ENCODE assay signal across 8 cellular contexts in the genomic region with DNA sequence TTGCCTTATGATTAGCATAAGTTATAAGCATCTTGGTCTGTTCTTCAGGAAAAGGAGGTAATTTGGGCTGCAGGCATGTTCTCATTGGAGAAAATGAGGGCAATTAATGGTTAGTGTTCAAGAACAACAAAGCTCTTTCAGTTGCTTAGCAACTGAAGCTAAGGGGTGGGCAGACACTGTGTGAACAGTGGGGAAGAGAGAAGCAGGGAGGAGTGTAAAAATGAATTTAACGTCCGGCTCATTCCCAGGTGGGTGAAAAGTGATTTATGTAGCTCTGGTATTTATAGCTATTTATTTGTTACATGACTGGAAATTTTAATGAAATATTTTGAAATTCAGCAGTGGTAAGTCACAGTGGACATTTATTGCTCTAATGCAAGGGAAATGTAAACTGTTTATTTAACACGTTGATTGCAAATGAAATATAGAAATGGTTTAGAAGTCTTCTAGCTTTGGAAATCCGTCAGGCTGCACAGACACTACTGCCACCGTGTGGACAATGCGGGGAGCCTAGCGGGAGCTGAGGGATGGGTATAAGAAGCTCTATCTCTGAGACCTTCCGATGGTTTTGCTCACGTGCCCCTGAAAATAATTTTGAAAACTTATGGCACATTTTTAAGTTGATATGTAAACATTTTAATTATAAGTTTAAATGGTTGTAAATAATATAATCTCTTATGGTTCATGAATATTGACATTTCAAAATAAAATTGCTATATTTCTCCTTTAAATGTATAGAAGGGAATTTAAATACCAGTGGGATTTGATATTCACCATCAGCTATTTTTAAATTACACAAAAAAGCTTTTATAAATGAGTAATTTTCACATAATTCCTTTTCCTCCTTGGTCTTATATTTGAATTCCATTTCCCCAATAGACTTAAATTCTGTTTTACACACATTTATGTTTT. TPM values are rescaled to one million over a fixed set of nuclear protein-coding genes. Genes with fewer than 3 reads are reported as not detected.
A peak's percentile ranks its signal among the peaks of the same experiment; 100 is the strongest.
DNase-seq lines count a peak whose midpoint lies in the region; ATAC-seq and TF ChIP-seq lines count a peak whose summit lies in the region.

No MANE protein-coding gene starts in this region.

- peak; percentile 91 for ATAC-seq in GM21515 (IDR thresholded peaks at IDR 0.05; ENCODE audit: unreplicated experiment)
- peak; percentile 64 for ATAC-seq in activated CD8-positive, alpha-beta memory T cell treated with anti-CD3 and anti-CD28 coated beads, Interleukin-2, amount 10 ng/mL, durations not matched to agents 7 days and 5 days

- DNase-seq in DMS153 (lab: John Stamatoyannopoulos, UW) = peak; percentile 64
- peak; percentile 69 for DNase-seq in HT1080 (ENCODE audit: low read depth)
- DNase-seq in NOMO-1 (lab: John Stamatoyannopoulos, UW; ENCODE audit: unreplicated experiment in 2 of 2) = peak; percentile 21 to 51
- DNase-seq in activated CD8-positive, alpha-beta memory T cell treated with anti-CD3 and anti-CD28 coated beads, Interleukin-2, amount 10 ng/mL, durations not matched to agents 7 days and 5 days = peak; percentile 83
- DNase-seq in endothelial cell (ENCODE audit: low spot score) = peak; percentile 79
- peak; percentile 82 for DNase-seq in myocyte (ENCODE audit: low read depth)
- DNase-seq in stimulated activated CD8-positive, alpha-beta memory T cell treated with anti-CD3 and anti-CD28 coated beads, Interleukin-7, amount 100 ng/mL, for 1 hour (ENCODE audit: low read depth in 2 of 2) = peak; percentile 31 to 39

- CTCF ChIA-PET in activated CD8-positive, alpha-beta memory T cell treated with anti-CD3 and anti-CD28 coated beads, Interleukin-2, amount 10 ng/mL, durations not matched to agents 7 days and 5 days (lab: Charles Lee) = interaction anchor here (0.7 to 2.1 kb wide), 35 partner anchors 10 to 1114 kb away, joined by 3 to 36 read pairs (median 4); no protein-coding TSS in a partner anchor

- H3K27me3 Mint-ChIP-seq in activated CD8-positive, alpha-beta memory T cell treated with anti-CD3 and anti-CD28 coated beads, Interleukin-2, amount 10 ng/mL, durations not matched to agents 7 days and 5 days = peaks cover 29% of the 10 kb centered on the region
- no peaks in the 10 kb centered on the region for H3K27me3 Mint-ChIP-seq in endothelial cell (ENCODE audit: unreplicated experiment)

- H3K9me3 Mint-ChIP-seq in activated CD8-positive, alpha-beta memory T cell treated with anti-CD3 and anti-CD28 coated beads, Interleukin-2, amount 10 ng/mL, durations not matched to agents 7 days and 5 days (ENCODE audit: low read depth) = no peaks in the 10 kb centered on the region
- no peaks in the 10 kb centered on the region for H3K9me3 Mint-ChIP-seq in endothelial cell (ENCODE audit: unreplicated experiment)

- H3K36me3 Mint-ChIP-seq in activated CD8-positive, alpha-beta memory T cell treated with anti-CD3 and anti-CD28 coated beads, Interleukin-2, amount 10 ng/mL, durations not matched to agents 7 days and 5 days = no peaks in the 10 kb centered on the region
- no peaks in the 10 kb centered on the region for H3K36me3 Mint-ChIP-seq in endothelial cell (ENCODE audit: low read depth, unreplicated experiment)

- TF ChIP-seq CTCF in endothelial cell (IDR thresholded peaks at IDR 0.05; ENCODE audit: unreplicated experiment) = peak; percentile 78

- H3K4me1 Mint-ChIP-seq in activated CD8-positive, alpha-beta memory T cell treated with anti-CD3 and anti-CD28 coated beads, Interleukin-2, amount 10 ng/mL, durations not matched to agents 7 days and 5 days = peaks cover 2% of the 10 kb centered on the region
- peaks cover 2% of the 10 kb centered on the region for H3K4me1 Mint-ChIP-seq in endothelial cell (ENCODE audit: unreplicated experiment)

- H3K27ac Mint-ChIP-seq in activated CD8-positive, alpha-beta memory T cell treated with anti-CD3 and anti-CD28 coated beads, Interleukin-2, amount 10 ng/mL, durations not matched to agents 7 days and 5 days = no peak overlapping the region
- no peak overlapping the region for H3K27ac Mint-ChIP-seq in endothelial cell (ENCODE audit: unreplicated experiment)

- no peak overlapping the region for H3K4me3 Mint-ChIP-seq in activated CD8-positive, alpha-beta memory T cell treated with anti-CD3 and anti-CD28 coated beads, Interleukin-2, amount 10 ng/mL, durations not matched to agents 7 days and 5 days
- H3K4me3 Mint-ChIP-seq in endothelial cell (ENCODE audit: unreplicated experiment) = no peak overlapping the region

RNA-seq across cellular contexts. Expression of a gene that starts 54.5 kb away (rescaled TPM):
- 37.3 and 38.9 TPM in 2 replicates for total RNA-seq in HT1080 (2014; rRNA removed; shearing (Covaris generic))
- polyA plus RNA-seq in HT1080 (2015; cell fraction: cytosol; rRNA removed) = 50.4 and 68.7 TPM in 2 replicates
- polyA plus RNA-seq in HT1080 (2015; cell fraction: nucleus; rRNA removed) = 91.3 and 96.3 TPM in 2 replicates
- total RNA-seq in activated CD8-positive, alpha-beta memory T cell treated with anti-CD3 and anti-CD28 coated beads, Interleukin-2, amount 10 ng/mL, durations not matched to agents 7 days and 5 days = 10 to 100 TPM; 20.2 to 26.1 TPM
- total RNA-seq in endothelial cell (ENCODE audit: unreplicated experiment) (6.2 TPM), myocyte (3.9 and 7.3 TPM in 2 replicates)
- polyA plus RNA-seq in myocyte (2012) = 2.8 TPM

Comparison
In these comparisons a context has a peak if more than half of its experiments do, and no peak if none do; other contexts are left out.
1. Peak in every context shown above with its lines: DNase-seq and ATAC-seq.